ENCODE assay signal across 33 cellular contexts in genomic region chr11:133271206-133271605, GRCh38.
"Had no signal": no experiment of that assay in that cellular context is flagged by ENCODE, and none has a peak within 500 bp of the region (broad histone marks: within the 10 kb centered on the region; RNA-seq: fewer than 3 reads in every experiment).

No MANE protein-coding gene starts in this region.

- FAIRE-seq: endometrium, endothelial cell of umbilical vein had no signal

- DNase-seq: activated B cell treated with CpG ODN at 0.5 μM for 24 hours; activated CD4-positive, alpha-beta T cell treated with anti-CD3 and anti-CD28 coated beads for 48 hours; activated CD4-positive, alpha-beta T cell treated with anti-CD3 and anti-CD28 coated beads, Interleukin-2, amount 50 U/mL, for 1 hour; activated CD4-positive, alpha-beta T cell treated with anti-CD3 and anti-CD28 coated beads, Interleukin-2, amount 50 U/mL, for 48 hours; activated CD8-positive, alpha-beta memory T cell treated with anti-CD3 and anti-CD28 coated beads, Interleukin-2, amount 10 ng/mL, durations not matched to agents 7 days and 5 days; activated CD8-positive, alpha-beta memory T cell treated with anti-CD3 and anti-CD28 coated beads, Interleukin-2, amount 50 U/mL, for 4 hours; activated CD8-positive, alpha-beta T cell treated with anti-CD3 and anti-CD28 coated beads for 36 hours; activated gamma-delta T cell; activated naive CD4-positive, alpha-beta T cell; activated naive CD4-positive, alpha-beta T cell treated with anti-CD3 and anti-CD28 coated beads, Interleukin-2, amount 10 ng/mL, durations not matched to agents 7 days and 5 days; activated naive CD8-positive, alpha-beta T cell treated with anti-CD3 and anti-CD28 coated beads, Interleukin-2, amount 10 ng/mL, durations not matched to agents 7 days and 5 days; activated T-cell treated with anti-CD3 and anti-CD28 coated beads, Interleukin-2, amount 50 U/mL, for 1 hour; activated T-cell treated with anti-CD3 and anti-CD28 coated beads, Interleukin-2, amount 50 U/mL, for 72 hours; central memory CD4-positive, alpha-beta T cell; cerebellar nuclear complex; colonic mucosa; effector CD8-positive, alpha-beta T cell; esophagus squamous epithelium; foreskin melanocyte; head of caudate nucleus; T-helper 1 cell; T-helper 17 cell; T1000; WERI-Rb-1 had no signal

- H3K4me3 ChIP-seq: ascending aorta, breast epithelium, cardiac muscle cell, colonic mucosa, esophagus squamous epithelium, gastroesophageal sphincter had no signal

- H3K9me3 ChIP-seq: ascending aorta, breast epithelium, colonic mucosa, esophagus squamous epithelium, gastroesophageal sphincter had no signal

- H3K4me1 ChIP-seq: ascending aorta, breast epithelium, colonic mucosa, esophagus squamous epithelium, gastroesophageal sphincter had no signal

- H3K36me3 ChIP-seq: ascending aorta, breast epithelium, cardiac muscle cell, colonic mucosa, esophagus squamous epithelium, gastroesophageal sphincter, WERI-Rb-1 had no signal

- H3K27ac ChIP-seq: ascending aorta, breast epithelium, cardiac muscle cell, colonic mucosa, epithelial cell of prostate, esophagus squamous epithelium, gastroesophageal sphincter, WERI-Rb-1 had no signal

- ATAC-seq: activated CD4-positive, CD25-positive, alpha-beta regulatory T cell treated with anti-CD3 and anti-CD28 coated beads, Interleukin-2, amount 50 U/mL, for 24 hours; activated CD8-positive, alpha-beta memory T cell treated with anti-CD3 and anti-CD28 coated beads, Interleukin-2, amount 10 ng/mL, durations not matched to agents 7 days and 5 days; activated CD8-positive, alpha-beta T cell treated with anti-CD3 and anti-CD28 coated beads for 36 hours; activated naive CD4-positive, alpha-beta T cell treated with anti-CD3 and anti-CD28 coated beads, Interleukin-2, amount 50 U/mL, for 72 hours; activated T-cell treated with anti-CD3 and anti-CD28 coated beads, Interleukin-2, amount 50 U/mL, for 72 hours; gastroesophageal sphincter; T-helper 17 cell had no signal

- H3K27me3 ChIP-seq: ascending aorta, breast epithelium, cardiac muscle cell, colonic mucosa had no signal
